8 cellular contexts compared by ENCODE assay signal in genomic region chr14:32933943-32934890, GRCh38. TPM values are rescaled to one million over a fixed set of nuclear protein-coding genes. Genes with fewer than 3 reads are reported as not detected.
A peak's percentile ranks its signal among the peaks of the same experiment; 100 is the strongest.
DNase-seq lines count a peak whose midpoint lies in the region; ATAC-seq, FAIRE-seq and TF ChIP-seq lines count a peak whose summit lies in the region.

No MANE protein-coding gene starts in this region.

- H3F3A ChIP-seq in GM23338 (replicated peaks; ENCODE audit: low read depth): 0 out of 2 replicates have a peak, but pooled peaks cover 12% of the 10 kb centered on the region

- H3K4me3 ChIP-seq in GM23338 (peak overlapping the region; percentile 70), endothelial cell of umbilical vein (replicated peaks in 1 of 3; ENCODE audit: insufficient read depth in 1 of 3, low read depth in 1 of 3, low read length in 3 of 3) (peak overlapping the region in 2 of 3 experiments; percentile 11 to 21), mucosa of rectum (ENCODE audit: low read length in 2 of 2) (peak overlapping the region; percentile 34 to 65)

- intact Hi-C loops in endothelial cell of umbilical vein (cut with micrococcal nuclease): loop anchor here (5.0 to 10.0 kb wide), 4 partner anchors 237 to 1121 kb away; no protein-coding TSS in a partner anchor

- CTCF ChIA-PET in endothelial cell of umbilical vein (lab: Charles Lee): no interaction called here

- DNase-seq in GM23338 (ENCODE audit: low spot score): peak; percentile 53
- peak; percentile 21 for DNase-seq in NCI-H510A (lab: John Stamatoyannopoulos, UW)
- no peak for DNase-seq in endothelial cell of umbilical vein (ENCODE audit: low read depth, low spot score)
- no peak for DNase-seq in stimulated activated naive CD4-positive, alpha-beta T cell treated with Interleukin-2 at 50 U/mL for 16 hours (lab: John Stamatoyannopoulos, UW)

- POLR2A ChIA-PET in endothelial cell of umbilical vein (lab: Charles Lee): no interaction called here

- H2AFZ ChIP-seq in GM23338 (peak overlapping the region; percentile 99), endothelial cell of umbilical vein (ENCODE audit: low read depth, low read length) (peak overlapping the region; percentile 19)

- peaks cover 37% of the 10 kb centered on the region for H3K4me1 Mint-ChIP-seq in GM23338

- H3K9me1 ChIP-seq in endothelial cell of umbilical vein (replicated peaks; ENCODE audit: control insufficient read depth, extremely low read depth, insufficient read depth, low read length): no peaks in the 10 kb centered on the region

- H4K20me1 ChIP-seq in GM23338 (replicated peaks; ENCODE audit: insufficient read depth) (peaks cover 3% of the 10 kb centered on the region; the same call in 1 of the 2 replicates), endothelial cell of umbilical vein (replicated peaks; ENCODE audit: control insufficient read depth, extremely low read depth, insufficient read depth, low read length) (no peaks in the 10 kb centered on the region)

- H3K9ac ChIP-seq in endothelial cell of umbilical vein (replicated peaks; ENCODE audit: extremely low read depth, insufficient read depth, low read length) (no peak overlapping the region), mucosa of rectum (ENCODE audit: low read depth in 1 of 2, low read length in 2 of 2) (no peak overlapping the region)

- peaks cover 38% of the 10 kb centered on the region for H3K4me1 ChIP-seq in GM23338 (ENCODE audit: insufficient read depth)
- peaks cover 19% of the 10 kb centered on the region for H3K4me1 ChIP-seq in endothelial cell of umbilical vein (ENCODE audit: control insufficient read depth, extremely low read depth, insufficient read depth, low read length)
- H3K4me1 ChIP-seq in mucosa of rectum (ENCODE audit: control insufficient read depth in 2 of 2, insufficient read depth in 2 of 2, low read length in 2 of 2): peaks cover 3 to 10% of the 10 kb centered on the region in 2 donors

- dilution Hi-C loops in endothelial cell of umbilical vein (cut with MboI; ENCODE audit: extremely low pct_ligation_motif_present, low sequenced_read_pairs): no loop called here

- no TSS peak for BruUV-seq in endothelial cell of umbilical vein (replicated peaks; lab: Mats Ljungman, UMichigan)

- TF ChIP-seq POLR2A in endothelial cell of umbilical vein (IDR thresholded peaks at IDR 0.05; ENCODE audit: low read depth, low read length): no peak

- no peak for FAIRE-seq in endothelial cell of umbilical vein (lab: Jason Lieb, UNC)

- H3K4me2 ChIP-seq in GM23338 (peak overlapping the region; percentile 90), endothelial cell of umbilical vein (ENCODE audit: insufficient read depth, low read length) (peak overlapping the region; percentile 39)

- H3K27me3 ChIP-seq in GM23338 (ENCODE audit: insufficient read depth) (peaks cover 87% of the 10 kb centered on the region), endothelial cell of umbilical vein (ENCODE audit: control insufficient read depth in 2 of 2, insufficient read depth in 2 of 2, low read length in 2 of 2) (peaks cover 58 to 80% of the 10 kb centered on the region in 2 experiments), mucosa of rectum (ENCODE audit: control insufficient read depth in 2 of 2, insufficient read depth in 2 of 2, low read length in 2 of 2) (peaks cover 28 to 49% of the 10 kb centered on the region in 2 donors)

- no peaks in the 10 kb centered on the region for H3K36me3 ChIP-seq in GM23338 (ENCODE audit: insufficient read depth)
- H3K36me3 ChIP-seq in endothelial cell of umbilical vein (ENCODE audit: control insufficient read depth in 2 of 2, extremely low read depth in 1 of 2, insufficient read depth in 2 of 2, low read length in 2 of 2): no peaks in the 10 kb centered on the region
- no peaks in the 10 kb centered on the region for H3K36me3 ChIP-seq in mucosa of rectum (ENCODE audit: control insufficient read depth in 2 of 2, insufficient read depth in 2 of 2, low read length in 2 of 2)

- H3K4me3 Mint-ChIP-seq in GM23338: peak overlapping the region; percentile 90

- TF ChIP-seq CTCF in GM23338 (conservative IDR thresholded peaks at IDR 0.05; ENCODE audit: low read depth in 2 of 2): no peak
- no peak for TF ChIP-seq CTCF in endothelial cell of umbilical vein (IDR thresholded peaks at IDR 0.05; ENCODE audit: extremely low read depth in 1 of 2, insufficient read depth in 1 of 2, low read depth in 1 of 2, low read length in 2 of 2)

- peak overlapping the region; percentile 67; the same call in 1 of the 2 replicates for H3K27ac Mint-ChIP-seq in GM23338

- no peaks in the 10 kb centered on the region for H3K9me3 Mint-ChIP-seq in GM23338

- H3K79me2 ChIP-seq in GM23338 (replicated peaks; ENCODE audit: insufficient read depth): no peaks in the 10 kb centered on the region
- no peaks in the 10 kb centered on the region for H3K79me2 ChIP-seq in endothelial cell of umbilical vein (ENCODE audit: control insufficient read depth, insufficient read depth, low read length)

- H3K27me3 Mint-ChIP-seq in GM23338 (ENCODE audit: insufficient read depth, low read depth, poor library complexity): peaks cover 54% of the 10 kb centered on the region

- H3K27ac ChIP-seq in GM23338 (ENCODE audit: low read depth) (no peak overlapping the region), endothelial cell of umbilical vein (ENCODE audit: insufficient read depth, low read depth, low read length) (no peak overlapping the region), mucosa of rectum (ENCODE audit: low read depth in 2 of 2, low read length in 2 of 2) (no peak overlapping the region)

- no peaks in the 10 kb centered on the region for H3K36me3 Mint-ChIP-seq in GM23338 (ENCODE audit: low read depth)

- ATAC-seq in GM23338 (peak; percentile 16), HG02885 (IDR thresholded peaks at IDR 0.05; ENCODE audit: poor library complexity, unreplicated experiment) (no peak), GM18502 (IDR thresholded peaks at IDR 0.05; ENCODE audit: poor library complexity, unreplicated experiment) (no peak), GM18520 (IDR thresholded peaks at IDR 0.05; ENCODE audit: unreplicated experiment) (no peak)

- H3K9me3 ChIP-seq in endothelial cell of umbilical vein (replicated peaks; ENCODE audit: control insufficient read depth, insufficient read depth, low read length): no peaks in the 10 kb centered on the region
- no peaks in the 10 kb centered on the region for H3K9me3 ChIP-seq in mucosa of rectum (ENCODE audit: control insufficient read depth in 2 of 2, low read length in 2 of 2)

- H3K9me2 ChIP-seq in GM23338 (ENCODE audit: insufficient read depth): no peaks in the 10 kb centered on the region

TF ChIP-seq in GM23338, 12 proteins besides CTCF, POLR2A, EP300 and RAD21 (continues in another document):
- TF ChIP-seq EZH2phosphoT487 (IDR thresholded peaks at IDR 0.05; ENCODE audit: unreplicated experiment) (no peak), EZH2 (IDR thresholded peaks at IDR 0.05; ENCODE audit: low read depth, unreplicated experiment) (no peak)

TF ChIP-seq in endothelial cell of umbilical vein, 7 proteins besides CTCF, POLR2A, EP300 and RAD21:
- TF ChIP-seq EZH2 (IDR thresholded peaks at IDR 0.05; ENCODE audit: borderline replicate concordance, low read depth, low read length, severe bottlenecking) (peak; percentile 75), GATA2 (IDR thresholded peaks at IDR 0.05; ENCODE audit: insufficient read depth, insufficient read length, low read depth, low read length) (no peak)
TF ChIP-seq in endothelial cell of umbilical vein: peak in this region for 1.

RNA-seq across cellular contexts. Expression of gene NPAS3, which starts 4.5 kb away (rescaled TPM):
- 0.08 and 0.17 TPM in 2 replicates for total RNA-seq in GM23338 (2014; rRNA removed; shearing (Covaris generic))
- polyA plus RNA-seq in GM23338 (2016; fragmentation: Nextera tagmentation; extraction: Ambion mirVana) (0.17 and 0.19 TPM in 2 replicates), endothelial cell of umbilical vein (0.06 and 0.10 TPM in 2 replicates)
- 0.13 and 0.65 TPM in 2 replicates for total RNA-seq in endothelial cell of umbilical vein
- 0.09 and 0.13 TPM in 2 replicates for polyA plus RNA-seq in endothelial cell of umbilical vein (2011; cell fraction: cytosol; rRNA removed)
- polyA plus RNA-seq in endothelial cell of umbilical vein (2011; cell fraction: nucleus; rRNA removed): 0.07 and 0.31 TPM in 2 replicates
- 0.09 and 0.19 TPM in 2 replicates for polyA plus RNA-seq in endothelial cell of umbilical vein (2012)
- polyA minus RNA-seq in endothelial cell of umbilical vein: 0.12 and 0.66 TPM in 2 replicates
- polyA minus RNA-seq in endothelial cell of umbilical vein (2011; cell fraction: cytosol; rRNA and poly(A)+ RNA removed): not detected
- 0.19 and 1.1 TPM in 2 replicates for polyA minus RNA-seq in endothelial cell of umbilical vein (2011; cell fraction: nucleus; rRNA and poly(A)+ RNA removed)

Comparison
In these comparisons a context has a peak if more than half of its experiments do, and no peak if none do; other contexts are left out.
1. DNase-seq: peak in GM23338 (single experiment) and NCI-H510A (single experiment); none in endothelial cell of umbilical vein (single experiment) and stimulated activated naive CD4-positive, alpha-beta T cell treated with Interleukin-2 at 50 U/mL for 16 hours (single experiment).
2. H3K4me3 ChIP-seq: peak in every context shown above with its lines; median percentile 70 in GM23338; 50 in mucosa of rectum; 16 in endothelial cell of umbilical vein.